ENCODE assay signal across 9 cellular contexts in the genomic region with DNA sequence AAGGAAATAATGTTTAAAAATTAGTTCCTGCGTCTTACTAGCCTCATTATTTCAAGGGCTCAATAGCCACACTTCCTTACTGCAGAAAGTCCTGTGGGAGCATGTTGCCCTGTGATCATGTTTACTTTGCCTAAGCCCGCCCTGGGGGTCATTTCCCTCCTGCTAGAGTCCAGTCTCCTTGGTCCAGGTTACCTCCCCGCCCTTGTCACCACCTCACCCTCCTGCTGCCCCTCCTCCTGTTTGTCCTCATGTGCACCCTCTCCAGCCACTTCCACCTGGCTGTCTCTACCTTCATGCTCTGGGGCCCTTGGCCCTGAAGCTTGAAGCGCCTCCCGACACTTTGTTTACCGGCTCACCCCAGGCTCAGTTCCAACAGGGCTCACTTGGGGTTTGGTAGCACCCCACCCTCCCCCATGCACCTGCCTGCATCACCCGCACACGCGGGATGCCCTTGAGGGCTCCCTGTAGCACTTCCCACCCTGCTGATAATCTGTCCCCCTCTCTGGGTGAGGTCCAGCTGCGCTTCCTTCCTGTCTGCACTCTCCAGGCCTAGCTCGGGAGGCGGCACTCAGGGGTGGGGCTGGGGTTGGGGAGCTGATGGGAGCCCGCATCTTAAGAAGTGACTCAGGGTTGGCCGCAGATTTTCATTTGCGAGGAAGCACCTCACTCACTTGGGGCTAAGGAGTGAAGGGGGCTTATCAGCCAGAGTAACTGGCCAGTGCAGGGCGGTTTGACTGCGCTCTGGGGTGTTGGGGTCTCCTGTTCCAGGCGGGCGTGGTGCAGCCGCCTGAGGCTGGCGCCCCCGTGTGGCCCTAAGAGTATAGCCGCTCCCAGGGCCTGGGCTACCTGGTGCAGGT. TPM values are rescaled to one million over a fixed set of nuclear protein-coding genes. Genes with fewer than 3 reads are reported as not detected.
DNase-seq lines count a peak whose midpoint lies in the region; ATAC-seq and TF ChIP-seq lines count a peak whose summit lies in the region.
"Had no signal": no experiment of that assay in that cellular context is flagged by ENCODE, and none has a peak within 500 bp of the region (broad histone marks: within the 10 kb centered on the region; RNA-seq: fewer than 3 reads in every experiment).

No MANE protein-coding gene starts in this region.

- no peak for TF ChIP-seq POLR2A in heart left ventricle (IDR thresholded peaks at IDR 0.05)

- intact Hi-C loops in heart left ventricle (cut with DNase I): loop anchor here in 6 of 10 donors (1.0 to 10.0 kb wide), 5 partner anchors 37 to 225 kb away; no protein-coding TSS in a partner anchor

- H3K4me3 ChIP-seq in heart left ventricle: no peak overlapping the region
- H3K4me3 ChIP-seq: HAP-1 had no signal

- H3K36me3 ChIP-seq in heart left ventricle: no peaks in the 10 kb centered on the region
- H3K36me3 ChIP-seq: HAP-1 had no signal

- in situ Hi-C loops in ACHN (cut with HindIII; ENCODE audit: low pct_ligation_motif_present, low pct_unique_long_range_greater_than_20kb, low sequenced_read_pairs): loop anchor here (5.0 kb wide), 1 partner anchor 87 kb away; no protein-coding TSS in a partner anchor

- peaks cover 0 to 24% (median 7%) of the 10 kb centered on the region in 12 donors for H3K4me1 ChIP-seq in heart left ventricle

- H3K27me3 ChIP-seq in heart left ventricle: peaks cover 0 to 29% (median 4%) of the 10 kb centered on the region in 9 donors

- no peaks in the 10 kb centered on the region for H3K9me3 ChIP-seq in heart left ventricle
- H3K9me3 ChIP-seq: HAP-1 had no signal

- TF ChIP-seq CTCF in GM12872 (IDR thresholded peaks at IDR 0.05; ENCODE audit: insufficient read depth, low read depth, low read length) (peak; percentile 90), heart left ventricle (IDR thresholded peaks at IDR 0.05) (peak; percentile 43 to 66 (median 54))

- WGBS in heart left ventricle, 4 donors: 26 to 33% (median 29%) methylated on average over 21 to 23 of the region's 23 CpGs

- H3K27ac ChIP-seq in heart left ventricle: peak overlapping the region in 2 of 12 donors; percentile 18 to 26

- peak; percentile 30 for DNase-seq in ACHN
- DNase-seq in NCI-H2171 treated with DMSO at 0.1 percent for 48 hours (lab: John Stamatoyannopoulos, UW): peak; percentile 89
- peak; percentile 4 for DNase-seq in activated T-cell treated with anti-CD3 and anti-CD28 coated beads for 4 hours
- DNase-seq in heart left ventricle: peak in 1 of 5 donors; percentile 45
- DNase-seq in stimulated activated CD4-positive, alpha-beta T cell treated with anti-CD3 and anti-CD28 coated beads, Interleukin-4, amount 100 ng/mL, for 48 hours (ENCODE audit: low read depth in 2 of 2): peak; percentile 11 to 29

- ATAC-seq in heart left ventricle (peak; percentile 30 to 71 (median 61)), HG03457 (IDR thresholded peaks at IDR 0.05; ENCODE audit: unreplicated experiment) (no peak), HG03469 (IDR thresholded peaks at IDR 0.05; ENCODE audit: unreplicated experiment) (no peak)

RNA-seq across cellular contexts. Expression of gene SMIM41, which starts 40.1 kb away (rescaled TPM):
- total RNA-seq in heart left ventricle: under 1 TPM in 3 of 9 donors, not detected in 6; 0.29 to 0.52 (median 0.32) TPM
- polyA plus RNA-seq in heart left ventricle: under 1 TPM; 0.08 to 0.65 TPM

RNA-seq across cellular contexts. Expression of gene ATG101, which starts 49.8 kb away (rescaled TPM):
- total RNA-seq in heart left ventricle: 10 to 100 TPM; 18.9 to 46.7 (median 24.1) TPM
- polyA plus RNA-seq in heart left ventricle: 100 to 1,000 TPM in 1 of 2 donors, 10 to 100 TPM in 1; 22.1 to 108 TPM

Comparison
In these comparisons a context has a peak if more than half of its experiments do, and no peak if none do; other contexts are left out.
1. ATAC-seq: peak in heart left ventricle (4 of 4); none in HG03457 (single experiment) and HG03469 (single experiment).